ENCODE assay signal across 25 cellular contexts in genomic region chr12:66584673-66585072, GRCh38.
DNase-seq lines count a peak whose midpoint lies in the region; ATAC-seq, FAIRE-seq and TF ChIP-seq lines count a peak whose summit lies in the region.
"Had no signal": no experiment of that assay in that cellular context is flagged by ENCODE, and none has a peak within 500 bp of the region (broad histone marks: within the 10 kb centered on the region; RNA-seq: fewer than 3 reads in every experiment).

No MANE protein-coding gene starts in this region.

- no peak for TF ChIP-seq POLR2A in NB4 (IDR thresholded peaks at IDR 0.05; ENCODE audit: extremely low read depth, insufficient read length)

- peaks cover 5% of the 10 kb centered on the region for H3K4me1 ChIP-seq in astrocyte (ENCODE audit: insufficient read depth, low read length)
- H3K4me1 ChIP-seq in mesendoderm (ENCODE audit: control insufficient read depth, low read depth, low read length) = no peaks in the 10 kb centered on the region
- H3K4me1 ChIP-seq: body of pancreas, esophagus squamous epithelium, HAP-1, uterus had no signal

- H3K4me2 ChIP-seq in astrocyte (ENCODE audit: low read length) = no peak overlapping the region
- no peak overlapping the region for H3K4me2 ChIP-seq in mesendoderm (ENCODE audit: low read length)

- no peak overlapping the region for H3K9ac ChIP-seq in astrocyte (ENCODE audit: low read length)
- H3K9ac ChIP-seq in mesendoderm (ENCODE audit: low read length) = no peak overlapping the region

- no peak overlapping the region for H2AK5ac ChIP-seq in mesendoderm (ENCODE audit: low read length)

- H3K27me3 ChIP-seq in astrocyte (ENCODE audit: insufficient read depth, low read length) (no peaks in the 10 kb centered on the region), mesendoderm (ENCODE audit: insufficient read depth, low read length, poor library complexity) (no peaks in the 10 kb centered on the region)
- H3K27me3 ChIP-seq: body of pancreas, esophagus squamous epithelium, uterus had no signal

- FAIRE-seq in astrocyte (lab: Jason Lieb, UNC) = no peak
- FAIRE-seq: colon, keratinocyte, TTC549 had no signal

- H2BK120ac ChIP-seq in mesendoderm (ENCODE audit: low read depth, low read length) = no peak overlapping the region

- no peak overlapping the region for H3K23ac ChIP-seq in mesendoderm (ENCODE audit: low read length)

- no peak overlapping the region for H4K5ac ChIP-seq in mesendoderm (ENCODE audit: low read length)

- no peaks in the 10 kb centered on the region for H3K9me3 ChIP-seq in astrocyte (ENCODE audit: insufficient read depth, low read depth, low read length)
- H3K9me3 ChIP-seq: body of pancreas, esophagus squamous epithelium, HAP-1, uterus had no signal

- no peak for TF ChIP-seq CTCF in NB4 (IDR thresholded peaks at IDR 0.05; ENCODE audit: low read depth, low read length)
- TF ChIP-seq CTCF in astrocyte (IDR thresholded peaks at IDR 0.05; ENCODE audit: insufficient read depth, low read depth, low read length) = no peak

- no peaks in the 10 kb centered on the region for H3K27me3 Mint-ChIP-seq in activated naive CD8-positive, alpha-beta T cell treated with anti-CD3 and anti-CD28 coated beads, Interleukin-2, amount 50 U/mL, for 24 hours
- no peaks in the 10 kb centered on the region for H3K27me3 Mint-ChIP-seq in activated naive CD8-positive, alpha-beta T cell treated with anti-CD3 and anti-CD28 coated beads for 36 hours
- H3K27me3 Mint-ChIP-seq in astrocyte (ENCODE audit: low read depth, unreplicated experiment) = no peaks in the 10 kb centered on the region
- H3K27me3 Mint-ChIP-seq: activated naive CD4-positive, alpha-beta T cell treated with anti-CD3 and anti-CD28 coated beads, Interleukin-2, amount 50 U/mL, for 24 hours; progenitor cell of endocrine pancreas; T-cell had no signal

- no peak overlapping the region for H3K4ac ChIP-seq in mesendoderm (ENCODE audit: low read depth, low read length)

- peaks cover 4% of the 10 kb centered on the region for H3K4me1 Mint-ChIP-seq in activated naive CD8-positive, alpha-beta T cell treated with anti-CD3 and anti-CD28 coated beads, Interleukin-2, amount 50 U/mL, for 24 hours
- H3K4me1 Mint-ChIP-seq in activated naive CD8-positive, alpha-beta T cell treated with anti-CD3 and anti-CD28 coated beads for 36 hours = peaks cover 5% of the 10 kb centered on the region
- H3K4me1 Mint-ChIP-seq in astrocyte (ENCODE audit: low read depth, unreplicated experiment) = no peaks in the 10 kb centered on the region
- H3K4me1 Mint-ChIP-seq: activated naive CD4-positive, alpha-beta T cell treated with anti-CD3 and anti-CD28 coated beads, Interleukin-2, amount 50 U/mL, for 24 hours; T-cell had no signal

- H3K56ac ChIP-seq in mesendoderm (ENCODE audit: low read length) = no peak overlapping the region

- H3K4me3 ChIP-seq in NB4 (ENCODE audit: low read depth, low read length) (no peak overlapping the region), astrocyte (ENCODE audit: insufficient read depth, low read depth, low read length) (no peak overlapping the region), mesendoderm (ENCODE audit: low read length) (no peak overlapping the region)
- H3K4me3 ChIP-seq: body of pancreas, esophagus squamous epithelium, HAP-1, uterus had no signal

- ATAC-seq in activated naive CD8-positive, alpha-beta T cell treated with anti-CD3 and anti-CD28 coated beads, Interleukin-2, amount 50 U/mL, for 24 hours = peak; percentile 40
- ATAC-seq in HG03521 (IDR thresholded peaks at IDR 0.05; ENCODE audit: unreplicated experiment) = no peak
- ATAC-seq: body of pancreas; effector memory CD8-positive, alpha-beta T cell; T-cell had no signal

- H3K27ac ChIP-seq in astrocyte (ENCODE audit: low read depth, low read length) (no peak overlapping the region), mesendoderm (ENCODE audit: low read depth, low read length) (no peak overlapping the region)
- H3K27ac ChIP-seq: body of pancreas, C4-2B, esophagus squamous epithelium, uterus had no signal

- H3K79me2 ChIP-seq in astrocyte (ENCODE audit: insufficient read depth, low read length) = no peaks in the 10 kb centered on the region
- H3K79me2 ChIP-seq in mesendoderm (ENCODE audit: control insufficient read depth, insufficient read depth, low read length) = no peaks in the 10 kb centered on the region

- no peak overlapping the region for H3K4me3 Mint-ChIP-seq in activated naive CD8-positive, alpha-beta T cell treated with anti-CD3 and anti-CD28 coated beads, Interleukin-2, amount 50 U/mL, for 24 hours
- H3K4me3 Mint-ChIP-seq in activated naive CD8-positive, alpha-beta T cell treated with anti-CD3 and anti-CD28 coated beads for 36 hours = no peak overlapping the region
- H3K4me3 Mint-ChIP-seq in astrocyte (ENCODE audit: unreplicated experiment) = no peak overlapping the region
- H3K4me3 Mint-ChIP-seq: activated naive CD4-positive, alpha-beta T cell treated with anti-CD3 and anti-CD28 coated beads, Interleukin-2, amount 50 U/mL, for 24 hours; activated T-cell treated with anti-CD3 and anti-CD28 coated beads, Interleukin-2, amount 50 U/mL, for 72 hours; effector memory CD8-positive, alpha-beta T cell; T-cell had no signal

- H3K18ac ChIP-seq in mesendoderm (ENCODE audit: low read length) = no peak overlapping the region

- H2AFZ ChIP-seq in astrocyte (ENCODE audit: low read depth, low read length) = no peak overlapping the region

- no peaks in the 10 kb centered on the region for H3K36me3 Mint-ChIP-seq in activated naive CD8-positive, alpha-beta T cell treated with anti-CD3 and anti-CD28 coated beads, Interleukin-2, amount 50 U/mL, for 24 hours (ENCODE audit: low read depth)
- no peaks in the 10 kb centered on the region for H3K36me3 Mint-ChIP-seq in activated naive CD8-positive, alpha-beta T cell treated with anti-CD3 and anti-CD28 coated beads for 36 hours
- no peaks in the 10 kb centered on the region for H3K36me3 Mint-ChIP-seq in astrocyte (ENCODE audit: low read depth, unreplicated experiment)
- H3K36me3 Mint-ChIP-seq: activated naive CD4-positive, alpha-beta T cell treated with anti-CD3 and anti-CD28 coated beads, Interleukin-2, amount 50 U/mL, for 24 hours; T-cell had no signal

- H3K79me1 ChIP-seq in mesendoderm (ENCODE audit: low read length) = no peaks in the 10 kb centered on the region

- H3K9me3 Mint-ChIP-seq in activated naive CD8-positive, alpha-beta T cell treated with anti-CD3 and anti-CD28 coated beads, Interleukin-2, amount 50 U/mL, for 24 hours = no peaks in the 10 kb centered on the region
- H3K9me3 Mint-ChIP-seq in activated naive CD8-positive, alpha-beta T cell treated with anti-CD3 and anti-CD28 coated beads for 36 hours = peaks cover 5% of the 10 kb centered on the region
- H3K9me3 Mint-ChIP-seq in astrocyte (ENCODE audit: unreplicated experiment) = no peaks in the 10 kb centered on the region
- H3K9me3 Mint-ChIP-seq: activated naive CD4-positive, alpha-beta T cell treated with anti-CD3 and anti-CD28 coated beads, Interleukin-2, amount 50 U/mL, for 24 hours; effector memory CD8-positive, alpha-beta T cell; T-cell had no signal

- H2BK5ac ChIP-seq in mesendoderm (ENCODE audit: low read length) = no peak overlapping the region

- H3K27ac Mint-ChIP-seq in activated naive CD8-positive, alpha-beta T cell treated with anti-CD3 and anti-CD28 coated beads, Interleukin-2, amount 50 U/mL, for 24 hours = no peak overlapping the region
- H3K27ac Mint-ChIP-seq in activated naive CD8-positive, alpha-beta T cell treated with anti-CD3 and anti-CD28 coated beads for 36 hours = no peak overlapping the region
- no peak overlapping the region for H3K27ac Mint-ChIP-seq in astrocyte (ENCODE audit: unreplicated experiment)
- H3K27ac Mint-ChIP-seq: activated naive CD4-positive, alpha-beta T cell treated with anti-CD3 and anti-CD28 coated beads, Interleukin-2, amount 50 U/mL, for 24 hours; activated T-cell treated with anti-CD3 and anti-CD28 coated beads, Interleukin-2, amount 50 U/mL, for 72 hours; effector memory CD8-positive, alpha-beta T cell; progenitor cell of endocrine pancreas; T-cell had no signal

- no peak overlapping the region for H4K8ac ChIP-seq in mesendoderm (ENCODE audit: low read depth, low read length)

- H2BK15ac ChIP-seq in mesendoderm (replicated peaks; ENCODE audit: low read depth) = no peak overlapping the region

- H3K36me3 ChIP-seq in astrocyte (ENCODE audit: insufficient read depth, low read length) = no peaks in the 10 kb centered on the region
- no peaks in the 10 kb centered on the region for H3K36me3 ChIP-seq in mesendoderm (ENCODE audit: control insufficient read depth, insufficient read depth, low read length)
- H3K36me3 ChIP-seq: esophagus squamous epithelium, HAP-1, uterus had no signal

- H4K20me1 ChIP-seq in astrocyte (ENCODE audit: insufficient read depth, low read length) = no peaks in the 10 kb centered on the region

- no CpG with 5 or more reads among the region's 4 CpGs for WGBS in mesendoderm (ENCODE audit: extremely low coverage, insufficient coverage, low lambda C conversion rate)

- no peak for DNase-seq in activated naive CD8-positive, alpha-beta T cell treated with anti-CD3 and anti-CD28 coated beads, Interleukin-2, amount 50 U/mL, for 24 hours
- DNase-seq in activated naive CD8-positive, alpha-beta T cell treated with anti-CD3 and anti-CD28 coated beads for 36 hours = no peak
- DNase-seq in NB4 (ENCODE audit: low read depth) (peak; percentile 48), astrocyte (ENCODE audit: low read depth) (peak; percentile 17), mesendoderm (peak; percentile 13), NCI-H2107 (lab: John Stamatoyannopoulos, UW) (no peak), NCI-H82 treated with DMSO at 0.1 percent for 48 hours (lab: John Stamatoyannopoulos, UW; ENCODE audit: unreplicated experiment) (no peak)
- DNase-seq: activated CD4-positive, alpha-beta T cell treated with anti-CD3 and anti-CD28 coated beads for 1 hour; activated T-cell treated with anti-CD3 and anti-CD28 coated beads, Interleukin-2, amount 50 U/mL, for 72 hours; body of pancreas; effector memory CD8-positive, alpha-beta T cell; esophagus squamous epithelium; NCI-H524 treated with DMSO at 0.1 percent for 48 hours; OCI-M1; SIG-M5; T-cell; uterus had no signal

Comparison
In these comparisons a context has a peak if more than half of its experiments do, and no peak if none do; other contexts are left out.
1. DNase-seq: peak in NB4 (single experiment), astrocyte (single experiment) and mesendoderm (single experiment); none in activated naive CD8-positive, alpha-beta T cell treated with anti-CD3 and anti-CD28 coated beads, Interleukin-2, amount 50 U/mL, for 24 hours (single experiment), activated naive CD8-positive, alpha-beta T cell treated with anti-CD3 and anti-CD28 coated beads for 36 hours (single experiment), NCI-H2107 (single experiment) and NCI-H82 treated with DMSO at 0.1 percent for 48 hours (single experiment).